Comparison of ENCODE assay signal across 15 cellular contexts in the genomic region with DNA sequence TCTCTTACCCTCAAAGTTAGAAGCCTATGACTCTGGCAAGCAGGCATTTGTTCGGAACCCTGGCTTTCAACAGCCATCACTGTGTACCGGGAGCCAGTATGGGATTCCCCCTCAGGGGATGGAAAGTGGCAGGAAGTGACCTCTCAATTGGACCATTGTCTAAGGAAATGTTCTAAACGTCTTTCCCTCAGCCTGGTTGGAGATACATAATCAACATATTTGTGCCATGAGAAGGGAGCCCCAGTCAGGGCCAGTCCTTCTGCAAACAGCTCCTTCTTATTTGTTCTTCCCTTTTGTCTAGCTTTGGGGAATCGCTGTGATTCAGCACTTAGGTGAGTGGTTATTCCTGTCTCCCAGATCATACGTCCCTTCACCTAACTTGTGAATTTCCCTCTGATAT.
DNase-seq lines count a peak whose midpoint lies in the region; ATAC-seq and TF ChIP-seq lines count a peak whose summit lies in the region.
"Had no signal": no experiment of that assay in that cellular context is flagged by ENCODE, and none has a peak within 500 bp of the region (broad histone marks: within the 10 kb centered on the region; RNA-seq: fewer than 3 reads in every experiment).

No MANE protein-coding gene starts in this region.

- no peaks in the 10 kb centered on the region for H3K27me3 ChIP-seq in body of pancreas
- no peaks in the 10 kb centered on the region for H3K27me3 ChIP-seq in CD8-positive, alpha-beta memory T cell (ENCODE audit: insufficient read depth, low read length, poor library complexity, severe bottlenecking)

- H3K4me3 ChIP-seq in body of pancreas, result no peak overlapping the region
- no peak overlapping the region for H3K4me3 ChIP-seq in CD8-positive, alpha-beta memory T cell (ENCODE audit: low read length)
- H3K4me3 ChIP-seq: smooth muscle cell had no signal

- H3K4me1 Mint-ChIP-seq in activated CD4-positive, alpha-beta T cell treated with anti-CD3 and anti-CD28 coated beads for 36 hours, result no peaks in the 10 kb centered on the region
- no peaks in the 10 kb centered on the region for H3K4me1 Mint-ChIP-seq in CD8-positive, alpha-beta memory T cell
- H3K4me1 Mint-ChIP-seq: brain had no signal

- no peaks in the 10 kb centered on the region for H3K36me3 ChIP-seq in body of pancreas (replicated peaks in 1 of 2; ENCODE audit: insufficient read depth in 1 of 2, low read depth in 2 of 2)
- H3K36me3 ChIP-seq in CD8-positive, alpha-beta memory T cell (ENCODE audit: insufficient read depth, low read length), result no peaks in the 10 kb centered on the region

- WGBS in body of pancreas, 2 donors, result 50 to 54% methylated on average over 5 of the region's 5 CpGs

- peak; percentile 64 for DNase-seq in EL
- DNase-seq in M059J (ENCODE audit: low read depth), result peak; percentile 93
- DNase-seq in body of pancreas, result no peak
- peak; percentile 87 for DNase-seq in kidney tubule cell (ENCODE audit: low spot score)
- DNase-seq in activated CD4-positive, alpha-beta T cell treated with anti-CD3 and anti-CD28 coated beads for 36 hours, result no peak
- no peak for DNase-seq in NCI-H2107 treated with DMSO at 0.1 percent for 48 hours (lab: John Stamatoyannopoulos, UW; ENCODE audit: unreplicated experiment)
- no peak for DNase-seq in CD8-positive, alpha-beta memory T cell
- DNase-seq: activated CD4-positive, alpha-beta T cell treated with anti-CD3 and anti-CD28 coated beads for 4 hours; activated T-cell treated with anti-CD3 and anti-CD28 coated beads, Interleukin-2, amount 50 U/mL, for 72 hours; GDM1; NCI-H2029 had no signal

- POLR2A ChIA-PET in activated CD4-positive, alpha-beta T cell treated with anti-CD3 and anti-CD28 coated beads for 36 hours (lab: Charles Lee), result no interaction called here
- POLR2A ChIA-PET in CD8-positive, alpha-beta memory T cell (lab: Charles Lee), result no interaction called here

- CTCF ChIA-PET in activated CD4-positive, alpha-beta T cell treated with anti-CD3 and anti-CD28 coated beads for 36 hours (lab: Charles Lee), result no interaction called here
- CTCF ChIA-PET in CD8-positive, alpha-beta memory T cell (lab: Charles Lee), result no interaction called here

- ATAC-seq in body of pancreas (peak; percentile 47), HG03342 (IDR thresholded peaks at IDR 0.05; ENCODE audit: unreplicated experiment) (no peak)
- no peak for ATAC-seq in activated CD4-positive, alpha-beta T cell treated with anti-CD3 and anti-CD28 coated beads for 36 hours
- ATAC-seq: activated T-cell treated with anti-CD3 and anti-CD28 coated beads, Interleukin-2, amount 50 U/mL, for 72 hours had no signal

- H3K27ac Mint-ChIP-seq in activated CD4-positive, alpha-beta T cell treated with anti-CD3 and anti-CD28 coated beads for 36 hours, result no peak overlapping the region
- H3K27ac Mint-ChIP-seq in CD8-positive, alpha-beta memory T cell, result no peak overlapping the region
- H3K27ac Mint-ChIP-seq: activated T-cell treated with anti-CD3 and anti-CD28 coated beads, Interleukin-2, amount 50 U/mL, for 72 hours had no signal

- no peaks in the 10 kb centered on the region for H3K27me3 Mint-ChIP-seq in activated CD4-positive, alpha-beta T cell treated with anti-CD3 and anti-CD28 coated beads for 36 hours
- H3K27me3 Mint-ChIP-seq in CD8-positive, alpha-beta memory T cell, result no peaks in the 10 kb centered on the region

- H3K36me3 Mint-ChIP-seq in activated CD4-positive, alpha-beta T cell treated with anti-CD3 and anti-CD28 coated beads for 36 hours (ENCODE audit: low read depth), result no peaks in the 10 kb centered on the region
- H3K36me3 Mint-ChIP-seq in CD8-positive, alpha-beta memory T cell, result no peaks in the 10 kb centered on the region
- H3K36me3 Mint-ChIP-seq: brain had no signal

- intact Hi-C loops in body of pancreas (cut with DNase I), result no loop called here
- intact Hi-C loops in activated CD4-positive, alpha-beta T cell treated with anti-CD3 and anti-CD28 coated beads for 36 hours (cut with DNase I, micrococcal nuclease), result no loop called here

- TF ChIP-seq POLR2A in body of pancreas (IDR thresholded peaks at IDR 0.05), result no peak

- TF ChIP-seq CTCF in body of pancreas (IDR thresholded peaks at IDR 0.05), result no peak

- H3K4me1 ChIP-seq in body of pancreas, result no peaks in the 10 kb centered on the region
- no peaks in the 10 kb centered on the region for H3K4me1 ChIP-seq in CD8-positive, alpha-beta memory T cell (ENCODE audit: insufficient read depth, low read length)

- no peaks in the 10 kb centered on the region for H3K9me3 Mint-ChIP-seq in activated CD4-positive, alpha-beta T cell treated with anti-CD3 and anti-CD28 coated beads for 36 hours (ENCODE audit: low read depth)
- peaks cover 0 to 4% (median 0%) of the 10 kb centered on the region in 5 donors for H3K9me3 Mint-ChIP-seq in CD8-positive, alpha-beta memory T cell
- H3K9me3 Mint-ChIP-seq: brain had no signal

- no peaks in the 10 kb centered on the region for H3K9me3 ChIP-seq in body of pancreas
- H3K9me3 ChIP-seq in CD8-positive, alpha-beta memory T cell (ENCODE audit: low read length), result no peaks in the 10 kb centered on the region

- no peak overlapping the region for H3K27ac ChIP-seq in body of pancreas
- no peak overlapping the region for H3K27ac ChIP-seq in CD8-positive, alpha-beta memory T cell (ENCODE audit: low read depth, low read length)
- H3K27ac ChIP-seq: C4-2B had no signal

- H3K4me3 Mint-ChIP-seq in activated CD4-positive, alpha-beta T cell treated with anti-CD3 and anti-CD28 coated beads for 36 hours, result no peak overlapping the region
- no peak overlapping the region for H3K4me3 Mint-ChIP-seq in CD8-positive, alpha-beta memory T cell
- H3K4me3 Mint-ChIP-seq: activated T-cell treated with anti-CD3 and anti-CD28 coated beads, Interleukin-2, amount 50 U/mL, for 72 hours; brain had no signal

Comparison
In these comparisons a context has a peak if more than half of its experiments do, and no peak if none do; other contexts are left out.
1. DNase-seq: peak in EL (single experiment), M059J (single experiment) and kidney tubule cell (single experiment); none in body of pancreas (0 of 4), activated CD4-positive, alpha-beta T cell treated with anti-CD3 and anti-CD28 coated beads for 36 hours (single experiment), NCI-H2107 treated with DMSO at 0.1 percent for 48 hours (single experiment) and CD8-positive, alpha-beta memory T cell (0 of 5).